In genomic region chr3:78873641-78874040, GRCh38 we compare ENCODE assay signal across 24 cellular contexts.
DNase-seq lines count a peak whose midpoint lies in the region; ATAC-seq, FAIRE-seq and TF ChIP-seq lines count a peak whose summit lies in the region.
"Had no signal": no experiment of that assay in that cellular context is flagged by ENCODE, and none has a peak within 500 bp of the region (broad histone marks: within the 10 kb centered on the region; RNA-seq: fewer than 3 reads in every experiment).

No MANE protein-coding gene starts in this region.

- peak overlapping the region; percentile 54; the same call in 1 of the 2 replicates for H3K4me3 Mint-ChIP-seq in HFFc6
- H3K4me3 Mint-ChIP-seq in astrocyte (ENCODE audit: unreplicated experiment) = no peak overlapping the region
- no peak overlapping the region for H3K4me3 Mint-ChIP-seq in activated CD8-positive, alpha-beta T cell treated with anti-CD3 and anti-CD28 coated beads, Interleukin-2, amount 10 ng/mL, durations not matched to agents 7 days and 5 days
- H3K4me3 Mint-ChIP-seq: activated CD4-positive, alpha-beta T cell treated with anti-CD3 and anti-CD28 coated beads, Interleukin-2, amount 10 ng/mL, durations not matched to agents 24 days and 14 days; activated naive CD4-positive, alpha-beta T cell treated with anti-CD3 and anti-CD28 coated beads, Interleukin-2, amount 50 U/mL, for 24 hours; activated T-helper 1 cell treated with anti-CD3 and anti-CD28 coated beads, Interleukin-12 subunit alpha, Interleukin-12 subunit beta, Interleukin-2, Interleukin-4 antibody, amounts not matched to agents 30 ng/mL and 10 ng/mL and 1 ng/mL, durations not matched to agents 14 hours and 24 hours and 36 hours; T-helper 17 cell; type B pancreatic cell had no signal

- DNase-seq in HFFc6 (no peak), astrocyte (ENCODE audit: low read depth) (no peak), iris pigment epithelial cell (ENCODE audit: low read depth) (peak; percentile 42), GM12891 (ENCODE audit: insufficient read length, low spot score) (no peak)
- DNase-seq in activated CD8-positive, alpha-beta T cell treated with anti-CD3 and anti-CD28 coated beads, Interleukin-2, amount 10 ng/mL, durations not matched to agents 7 days and 5 days = no peak
- DNase-seq: activated CD4-positive, alpha-beta T cell treated with anti-CD3 and anti-CD28 coated beads, Interleukin-2, amount 10 ng/mL, durations not matched to agents 24 days and 14 days; EL; GOT3; heart right ventricle; Kasumi-1; NCI-H1694 treated with DMSO at 0.1 percent for 48 hours; NCI-H2171; NK-92 treated with Interleukin-12 subunit alpha and Interleukin-12 subunit beta, amount 100 ng/mL, for 24 hours; psoas muscle; RPMI8226; T-helper 17 cell had no signal

- H3K27ac Mint-ChIP-seq in HFFc6 (no peak overlapping the region), astrocyte (ENCODE audit: unreplicated experiment) (peak overlapping the region; percentile 26)
- H3K27ac Mint-ChIP-seq in activated CD8-positive, alpha-beta T cell treated with anti-CD3 and anti-CD28 coated beads, Interleukin-2, amount 10 ng/mL, durations not matched to agents 7 days and 5 days = no peak overlapping the region
- H3K27ac Mint-ChIP-seq: activated CD4-positive, alpha-beta T cell treated with anti-CD3 and anti-CD28 coated beads, Interleukin-2, amount 10 ng/mL, durations not matched to agents 24 days and 14 days; activated naive CD4-positive, alpha-beta T cell treated with anti-CD3 and anti-CD28 coated beads, Interleukin-2, amount 50 U/mL, for 24 hours; activated T-helper 1 cell treated with anti-CD3 and anti-CD28 coated beads, Interleukin-12 subunit alpha, Interleukin-12 subunit beta, Interleukin-2, Interleukin-4 antibody, amounts not matched to agents 30 ng/mL and 10 ng/mL and 1 ng/mL, durations not matched to agents 14 hours and 24 hours and 36 hours; T-helper 17 cell had no signal

- TF ChIP-seq POLR2A in GM12891 (IDR thresholded peaks at IDR 0.05; ENCODE audit: low read depth, low read length) = no peak

- H4K20me1 ChIP-seq in astrocyte (ENCODE audit: insufficient read depth, low read length) = no peaks in the 10 kb centered on the region
- H4K20me1 ChIP-seq: BLaER1 treated with 17β-estradiol and CSF1 and Interleukin-3, amounts not matched to agents 10 nM and 100 nM had no signal

- H3K4me1 Mint-ChIP-seq in HFFc6 (ENCODE audit: low read depth) (peaks cover 60% of the 10 kb centered on the region), astrocyte (ENCODE audit: low read depth, unreplicated experiment) (peaks cover 32% of the 10 kb centered on the region)
- no peaks in the 10 kb centered on the region for H3K4me1 Mint-ChIP-seq in activated CD8-positive, alpha-beta T cell treated with anti-CD3 and anti-CD28 coated beads, Interleukin-2, amount 10 ng/mL, durations not matched to agents 7 days and 5 days (ENCODE audit: low read depth)
- H3K4me1 Mint-ChIP-seq: activated CD4-positive, alpha-beta T cell treated with anti-CD3 and anti-CD28 coated beads, Interleukin-2, amount 10 ng/mL, durations not matched to agents 24 days and 14 days; activated naive CD4-positive, alpha-beta T cell treated with anti-CD3 and anti-CD28 coated beads, Interleukin-2, amount 50 U/mL, for 24 hours; T-helper 17 cell had no signal

- no peak for FAIRE-seq in astrocyte (lab: Jason Lieb, UNC)
- FAIRE-seq in GM12891 (lab: Jason Lieb, UNC) = no peak

- POLR2A ChIA-PET in activated CD8-positive, alpha-beta T cell treated with anti-CD3 and anti-CD28 coated beads, Interleukin-2, amount 10 ng/mL, durations not matched to agents 7 days and 5 days (lab: Charles Lee) = no interaction called here

- peaks cover 65% of the 10 kb centered on the region for H3K4me1 ChIP-seq in ACC112 (ENCODE audit: control insufficient read depth, insufficient read depth, low read length, unreplicated experiment)
- peaks cover 11% of the 10 kb centered on the region for H3K4me1 ChIP-seq in astrocyte (ENCODE audit: insufficient read depth, low read length)
- H3K4me1 ChIP-seq: psoas muscle had no signal

- peak overlapping the region; percentile 28; the same call in 1 of the 2 replicates for H3K27ac ChIP-seq in ACC112 (ENCODE audit: low read depth, low read length)
- H3K27ac ChIP-seq in astrocyte (ENCODE audit: low read depth, low read length) = no peak overlapping the region
- H3K27ac ChIP-seq: BLaER1 treated with 17β-estradiol and CSF1 and Interleukin-3, amounts not matched to agents 10 nM and 100 nM; heart right ventricle; neutrophil; psoas muscle had no signal

- no peak overlapping the region for H3K9ac ChIP-seq in astrocyte (ENCODE audit: low read length)
- H3K9ac ChIP-seq: BLaER1 treated with 17β-estradiol and CSF1 and Interleukin-3, amounts not matched to agents 10 nM and 100 nM had no signal

- H3K9me3 ChIP-seq in astrocyte (ENCODE audit: insufficient read depth, low read depth, low read length) = no peaks in the 10 kb centered on the region
- H3K9me3 ChIP-seq: heart right ventricle, neutrophil, psoas muscle had no signal

- TF ChIP-seq CTCF in HFFc6 (IDR thresholded peaks at IDR 0.05) (no peak), astrocyte (IDR thresholded peaks at IDR 0.05; ENCODE audit: insufficient read depth, low read depth, low read length) (no peak)

- H3K27me3 ChIP-seq in ACC112 (ENCODE audit: insufficient read depth, low read length) (no peaks in the 10 kb centered on the region), astrocyte (ENCODE audit: insufficient read depth, low read length) (no peaks in the 10 kb centered on the region)
- H3K27me3 ChIP-seq: BLaER1 treated with 17β-estradiol and CSF1 and Interleukin-3, amounts not matched to agents 10 nM and 100 nM; heart right ventricle; neutrophil had no signal

- no peaks in the 10 kb centered on the region for H3K9me3 Mint-ChIP-seq in HFFc6
- H3K9me3 Mint-ChIP-seq in astrocyte (ENCODE audit: unreplicated experiment) = no peaks in the 10 kb centered on the region
- no peaks in the 10 kb centered on the region for H3K9me3 Mint-ChIP-seq in activated CD8-positive, alpha-beta T cell treated with anti-CD3 and anti-CD28 coated beads, Interleukin-2, amount 10 ng/mL, durations not matched to agents 7 days and 5 days (ENCODE audit: insufficient read depth)
- H3K9me3 Mint-ChIP-seq: activated CD4-positive, alpha-beta T cell treated with anti-CD3 and anti-CD28 coated beads, Interleukin-2, amount 10 ng/mL, durations not matched to agents 24 days and 14 days; activated T-helper 1 cell treated with anti-CD3 and anti-CD28 coated beads, Interleukin-12 subunit alpha, Interleukin-12 subunit beta, Interleukin-2, Interleukin-4 antibody, amounts not matched to agents 30 ng/mL and 10 ng/mL and 1 ng/mL, durations not matched to agents 14 hours and 24 hours and 36 hours; type B pancreatic cell had no signal

- no peak overlapping the region for H3K4me2 ChIP-seq in astrocyte (ENCODE audit: low read length)

- H3K4me3 ChIP-seq in ACC112 (ENCODE audit: low read depth, low read length) (peak overlapping the region; percentile 26), astrocyte (ENCODE audit: insufficient read depth, low read depth, low read length) (no peak overlapping the region)
- H3K4me3 ChIP-seq: BLaER1 treated with 17β-estradiol and CSF1 and Interleukin-3, amounts not matched to agents 10 nM and 100 nM; heart right ventricle; psoas muscle had no signal

- H3K36me3 ChIP-seq in ACC112 (ENCODE audit: insufficient read depth, low read length) = no peaks in the 10 kb centered on the region
- no peaks in the 10 kb centered on the region for H3K36me3 ChIP-seq in astrocyte (ENCODE audit: insufficient read depth, low read length)
- H3K36me3 ChIP-seq: heart right ventricle, neutrophil had no signal

- H3K36me3 Mint-ChIP-seq in HFFc6 (ENCODE audit: low read depth) (no peaks in the 10 kb centered on the region), astrocyte (ENCODE audit: low read depth, unreplicated experiment) (no peaks in the 10 kb centered on the region)
- H3K36me3 Mint-ChIP-seq in activated CD8-positive, alpha-beta T cell treated with anti-CD3 and anti-CD28 coated beads, Interleukin-2, amount 10 ng/mL, durations not matched to agents 7 days and 5 days (ENCODE audit: low read depth) = no peaks in the 10 kb centered on the region
- H3K36me3 Mint-ChIP-seq: activated naive CD4-positive, alpha-beta T cell treated with anti-CD3 and anti-CD28 coated beads, Interleukin-2, amount 50 U/mL, for 24 hours had no signal

- CTCF ChIA-PET in activated CD8-positive, alpha-beta T cell treated with anti-CD3 and anti-CD28 coated beads, Interleukin-2, amount 10 ng/mL, durations not matched to agents 7 days and 5 days (lab: Charles Lee) = no interaction called here

- H2AFZ ChIP-seq in ACC112 (ENCODE audit: low read length, unreplicated experiment) = no peak overlapping the region
- no peak overlapping the region for H2AFZ ChIP-seq in astrocyte (ENCODE audit: low read depth, low read length)

- H3K79me2 ChIP-seq in ACC112 (ENCODE audit: control insufficient read depth, insufficient read depth, low read length, unreplicated experiment) = peaks cover 4% of the 10 kb centered on the region
- H3K79me2 ChIP-seq in astrocyte (ENCODE audit: insufficient read depth, low read length) = no peaks in the 10 kb centered on the region

- H3K27me3 Mint-ChIP-seq in HFFc6 (ENCODE audit: insufficient read depth) (no peaks in the 10 kb centered on the region), astrocyte (ENCODE audit: low read depth, unreplicated experiment) (no peaks in the 10 kb centered on the region)
- no peaks in the 10 kb centered on the region for H3K27me3 Mint-ChIP-seq in activated CD8-positive, alpha-beta T cell treated with anti-CD3 and anti-CD28 coated beads, Interleukin-2, amount 10 ng/mL, durations not matched to agents 7 days and 5 days (ENCODE audit: low read depth)
- H3K27me3 Mint-ChIP-seq: activated CD4-positive, alpha-beta T cell treated with anti-CD3 and anti-CD28 coated beads, Interleukin-2, amount 10 ng/mL, durations not matched to agents 24 days and 14 days; activated naive CD4-positive, alpha-beta T cell treated with anti-CD3 and anti-CD28 coated beads, Interleukin-2, amount 50 U/mL, for 24 hours; T-helper 17 cell had no signal

- no peak for ATAC-seq in activated CD8-positive, alpha-beta T cell treated with anti-CD3 and anti-CD28 coated beads, Interleukin-2, amount 10 ng/mL, durations not matched to agents 7 days and 5 days
- ATAC-seq in GM21825 (IDR thresholded peaks at IDR 0.05; ENCODE audit: unreplicated experiment) (no peak), GM19023 (IDR thresholded peaks at IDR 0.05; ENCODE audit: unreplicated experiment) (no peak)
- ATAC-seq: heart right ventricle, psoas muscle, T-helper 17 cell had no signal

TF ChIP-seq in GM12891, 5 proteins besides CTCF, POLR2A, EP300 and RAD21:
- TF ChIP-seq PAX5 (IDR thresholded peaks at IDR 0.05; ENCODE audit: insufficient read depth, low read length, severe bottlenecking) (no peak), POU2F2 (IDR thresholded peaks at IDR 0.05; ENCODE audit: low read depth, low read length) (no peak), SPI1 (IDR thresholded peaks at IDR 0.05; ENCODE audit: low read depth, low read length) (no peak), TAF1 (IDR thresholded peaks at IDR 0.05; ENCODE audit: low read depth, low read length) (no peak), POLR2AphosphoS5 (IDR thresholded peaks at IDR 0.05; ENCODE audit: low read depth, low read length) (no peak)
